In the genomic region with DNA sequence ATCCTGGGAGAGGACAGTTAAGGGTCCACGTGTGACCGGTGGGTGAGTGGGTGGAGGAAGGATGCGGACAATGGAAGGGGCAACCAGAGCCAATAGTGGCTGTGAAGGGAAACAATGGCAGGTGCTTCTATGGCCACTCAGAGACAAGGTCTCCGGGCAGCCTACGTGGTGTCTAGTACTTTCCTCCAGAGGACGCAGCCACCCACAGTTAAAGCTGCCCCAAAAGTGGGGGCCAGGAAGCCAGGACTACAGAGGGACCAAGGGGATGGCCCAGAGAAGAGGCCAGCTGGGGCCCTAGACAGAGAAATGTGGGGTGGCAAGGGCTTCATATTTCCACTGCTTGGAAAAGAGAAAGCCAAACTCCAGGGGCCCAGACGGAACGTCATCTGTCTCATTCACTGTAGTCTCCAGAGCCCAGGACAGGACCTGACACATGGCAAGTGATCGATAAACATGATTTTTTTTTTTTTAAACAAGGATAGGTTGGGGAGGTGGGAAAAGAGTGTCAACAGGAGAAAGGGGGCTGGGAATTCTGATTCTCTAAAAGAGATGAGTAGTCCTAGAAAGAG, we compare ENCODE assay signal across 9 cellular contexts. TPM values are rescaled to one million over a fixed set of nuclear protein-coding genes. Genes with fewer than 3 reads are reported as not detected.
A peak's percentile ranks its signal among the peaks of the same experiment; 100 is the strongest.
DNase-seq lines count a peak whose midpoint lies in the region; TF ChIP-seq lines count a peak whose summit lies in the region.
"Had no signal": no experiment of that assay in that cellular context is flagged by ENCODE, and none has a peak within 500 bp of the region (broad histone marks: within the 10 kb centered on the region; RNA-seq: fewer than 3 reads in every experiment).

No MANE protein-coding gene starts in this region.

- in situ Hi-C loops in GM23248 (cut with MboI): no loop called here

- H3K9ac ChIP-seq in GM23248: peak overlapping the region; percentile 99

- no peaks in the 10 kb centered on the region for H3K9me2 ChIP-seq in GM23248 (ENCODE audit: insufficient read depth)

- peaks cover 7% of the 10 kb centered on the region; the same call in 1 of the 2 replicates for H3K36me3 ChIP-seq in GM23248 (ENCODE audit: low read depth)
- no peaks in the 10 kb centered on the region for H3K36me3 ChIP-seq in SJCRH30

- no peak for TF ChIP-seq CTCF in fibroblast of villous mesenchyme (IDR thresholded peaks at IDR 0.05; ENCODE audit: insufficient read depth, low read depth, low read length)

- DNase-seq in GM23248 (peak; percentile 61), SJCRH30 (no peak), fibroblast of villous mesenchyme (ENCODE audit: low read depth) (no peak), skeletal muscle cell (ENCODE audit: low read depth) (no peak), CD1c-positive myeloid dendritic cell (ENCODE audit: extremely low spot score) (no peak), kidney tubule cell (ENCODE audit: low spot score) (no peak), SK-N-DZ (ENCODE audit: low spot score) (no peak), GM19238 (ENCODE audit: insufficient read length, low spot score) (no peak)

- no peak overlapping the region for H2AFZ ChIP-seq in GM23248

- H3K9me3 ChIP-seq in GM23248 (ENCODE audit: low read depth) (no peaks in the 10 kb centered on the region), SJCRH30 (replicated peaks) (no peaks in the 10 kb centered on the region)

- peaks cover 26% of the 10 kb centered on the region for H3F3A ChIP-seq in GM23248 (ENCODE audit: insufficient read depth)

- H3K4me1 ChIP-seq in GM23248 (ENCODE audit: insufficient read depth) (peaks cover 41% of the 10 kb centered on the region), SJCRH30 (peaks cover 24% of the 10 kb centered on the region)

- H3K27ac ChIP-seq in GM23248 (peak overlapping the region; percentile 100), SJCRH30 (peak overlapping the region; percentile 61; the same call in 1 of the 2 replicates)

- H3K4me3 ChIP-seq in GM23248: peak overlapping the region; percentile 81; the same call in 1 of the 2 replicates
- H3K4me3 ChIP-seq in SJCRH30: no peak overlapping the region
- peak overlapping the region; percentile 87 for H3K4me3 ChIP-seq in fibroblast of villous mesenchyme (ENCODE audit: low read depth, low read length)
- peak overlapping the region; percentile 87 for H3K4me3 ChIP-seq in skeletal muscle cell (ENCODE audit: low read depth, low read length)

- peak overlapping the region; percentile 74 for H3K4me2 ChIP-seq in GM23248 (ENCODE audit: unreplicated experiment)

- H3K79me2 ChIP-seq in GM23248 (ENCODE audit: insufficient read depth): peaks cover 32% of the 10 kb centered on the region

- H4K20me1 ChIP-seq in GM23248 (ENCODE audit: insufficient read depth): no peaks in the 10 kb centered on the region

- H3K27me3 ChIP-seq in GM23248 (replicated peaks; ENCODE audit: insufficient read depth) (no peaks in the 10 kb centered on the region), SJCRH30 (no peaks in the 10 kb centered on the region)

- WGBS in GM23248 (ENCODE audit: low coverage in 1 of 2, low lambda C conversion rate in 2 of 2, missing lambda C conversion rate in 2 of 2), 2 experiments: 29 to 32% methylated on average over 9 of the region's 9 CpGs

RNA-seq across cellular contexts. Expression of gene PER1, which starts 0.9 kb away (rescaled TPM):
- total RNA-seq in GM23248 (2014; rRNA removed; shearing (Covaris generic)): 4.4 and 5.1 TPM in 2 replicates
- polyA plus RNA-seq in GM23248 (2016; fragmentation: Nextera tagmentation; extraction: Ambion mirVana): 5.3 and 5.9 TPM in 2 replicates
- total RNA-seq in SJCRH30 (2014; rRNA removed; shearing (Covaris generic)): 9.3 and 13.5 TPM in 2 replicates
- total RNA-seq in fibroblast of villous mesenchyme: 5.5 and 12.5 TPM in 2 replicates
- polyA plus RNA-seq in SK-N-DZ (2014; cell fraction: cytosol; rRNA removed): 8.1 and 24.4 TPM in 2 replicates
- 10.2 and 34.8 TPM in 2 replicates for polyA plus RNA-seq in SK-N-DZ (2014; cell fraction: nucleus; rRNA removed)

RNA-seq across cellular contexts. Expression of gene VAMP2, which starts 9.7 kb away (rescaled TPM):
- 6.2 and 6.5 TPM in 2 replicates for total RNA-seq in GM23248 (2014; rRNA removed; shearing (Covaris generic))
- polyA plus RNA-seq in GM23248 (2016; fragmentation: Nextera tagmentation; extraction: Ambion mirVana): 25.5 and 27.1 TPM in 2 replicates
- total RNA-seq in SJCRH30 (2014; rRNA removed; shearing (Covaris generic)): 6.1 and 7.9 TPM in 2 replicates
- total RNA-seq in fibroblast of villous mesenchyme: 5.6 and 6.1 TPM in 2 replicates
- polyA plus RNA-seq in SK-N-DZ (2014; cell fraction: cytosol; rRNA removed): 20.2 and 21.1 TPM in 2 replicates
- 33.0 and 65.8 TPM in 2 replicates for polyA plus RNA-seq in SK-N-DZ (2014; cell fraction: nucleus; rRNA removed)

RNA-seq across cellular contexts. Expression of gene TMEM107, which starts 23.1 kb away (rescaled TPM):
- 11.6 TPM in 2 replicates for total RNA-seq in GM23248 (2014; rRNA removed; shearing (Covaris generic))
- polyA plus RNA-seq in GM23248 (2016; fragmentation: Nextera tagmentation; extraction: Ambion mirVana): 20.6 and 20.9 TPM in 2 replicates
- total RNA-seq in SJCRH30 (2014; rRNA removed; shearing (Covaris generic)): 13.0 and 19.8 TPM in 2 replicates
- total RNA-seq in fibroblast of villous mesenchyme: 15.5 and 23.7 TPM in 2 replicates
- 32.7 and 35.3 TPM in 2 replicates for polyA plus RNA-seq in SK-N-DZ (2014; cell fraction: cytosol; rRNA removed)
- polyA plus RNA-seq in SK-N-DZ (2014; cell fraction: nucleus; rRNA removed): 42.2 and 44.9 TPM in 2 replicates

RNA-seq across cellular contexts. Expression of gene HES7, which starts 29.2 kb away (rescaled TPM):
- not detected in 2 replicates for total RNA-seq in GM23248 (2014; rRNA removed; shearing (Covaris generic))
- polyA plus RNA-seq in GM23248 (2016; fragmentation: Nextera tagmentation; extraction: Ambion mirVana): not detected in 2 replicates
- 0.79 and 0.91 TPM in 2 replicates for total RNA-seq in SJCRH30 (2014; rRNA removed; shearing (Covaris generic))
- total RNA-seq in fibroblast of villous mesenchyme: not detected in 2 replicates
- polyA plus RNA-seq in SK-N-DZ (2014; cell fraction: cytosol; rRNA removed): 2.8 and 5.1 TPM in 2 replicates
- polyA plus RNA-seq in SK-N-DZ (2014; cell fraction: nucleus; rRNA removed): 3.8 and 5.2 TPM in 2 replicates
- total RNA-seq: renal cortical epithelial cell had no signal

RNA-seq across cellular contexts. Expression of gene ALOXE3, which starts 34.8 kb away (rescaled TPM):
- under 0.01 TPM in 1 of 2 replicates, not detected in the other for total RNA-seq in GM23248 (2014; rRNA removed; shearing (Covaris generic))
- polyA plus RNA-seq in GM23248 (2016; fragmentation: Nextera tagmentation; extraction: Ambion mirVana): 0.11 and 0.19 TPM in 2 replicates
- total RNA-seq in SJCRH30 (2014; rRNA removed; shearing (Covaris generic)): not detected in 2 replicates
- not detected in 2 replicates for total RNA-seq in fibroblast of villous mesenchyme
- not detected in 2 replicates for polyA plus RNA-seq in SK-N-DZ (2014; cell fraction: cytosol; rRNA removed)
- polyA plus RNA-seq in SK-N-DZ (2014; cell fraction: nucleus; rRNA removed): not detected in 2 replicates
- total RNA-seq: renal cortical epithelial cell had no signal
